In the genomic region with DNA sequence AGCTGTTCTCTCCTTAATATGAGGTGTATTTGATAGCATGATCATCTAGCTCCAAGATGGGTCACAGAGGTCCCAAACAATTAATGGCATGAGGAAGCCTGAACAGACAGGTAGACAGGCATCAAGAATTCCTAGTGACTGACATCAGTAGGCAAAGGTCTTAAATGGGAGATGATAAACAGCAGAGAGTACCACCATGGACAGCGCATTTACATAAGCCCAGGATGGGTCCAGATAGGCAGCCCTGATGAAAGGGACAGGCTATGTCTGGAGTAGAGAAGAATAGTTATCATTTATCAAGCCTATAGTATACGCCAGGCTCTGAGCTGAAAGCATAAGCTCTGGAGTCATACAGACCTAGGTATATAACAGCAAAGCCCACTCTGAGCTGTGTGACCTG, we compare ENCODE assay signal across 26 cellular contexts.
DNase-seq lines count a peak whose midpoint lies in the region; ATAC-seq and TF ChIP-seq lines count a peak whose summit lies in the region.
"Had no signal": no experiment of that assay in that cellular context is flagged by ENCODE, and none has a peak within 500 bp of the region (broad histone marks: within the 10 kb centered on the region; RNA-seq: fewer than 3 reads in every experiment).

No MANE protein-coding gene starts in this region.

- H3F3A ChIP-seq in neural progenitor cell (ENCODE audit: low read depth), result no peaks in the 10 kb centered on the region

- H3K4me1 Mint-ChIP-seq in neural progenitor cell, result peaks cover 2% of the 10 kb centered on the region
- H3K4me1 Mint-ChIP-seq: activated CD4-positive, alpha-beta memory T cell treated with anti-CD3 and anti-CD28 coated beads, Interleukin-2, amount 10 ng/mL, durations not matched to agents 7 days and 5 days; activated naive CD4-positive, alpha-beta T cell treated with anti-CD3 and anti-CD28 coated beads, Interleukin-2, amount 50 U/mL, for 24 hours; CD8-positive, alpha-beta memory T cell; central memory CD8-positive, alpha-beta T cell; T-helper 17 cell had no signal

- H3K36me3 Mint-ChIP-seq in neural progenitor cell, result no peaks in the 10 kb centered on the region
- H3K36me3 Mint-ChIP-seq: activated naive CD4-positive, alpha-beta T cell treated with anti-CD3 and anti-CD28 coated beads, Interleukin-2, amount 50 U/mL, for 24 hours; CD8-positive, alpha-beta memory T cell; memory B cell had no signal

- no peak overlapping the region for H2AFZ ChIP-seq in neural progenitor cell (replicated peaks)

- no peak overlapping the region for H3K4me3 ChIP-seq in neural progenitor cell
- H3K4me3 ChIP-seq in ascending aorta, result no peak overlapping the region
- H3K4me3 ChIP-seq: prostate gland, stomach, thyroid gland had no signal

- peak; percentile 41 for ATAC-seq in foreskin keratinocyte
- ATAC-seq: HepG2, T-helper 17 cell had no signal

- intact Hi-C loops in ascending aorta (cut with DNase I), result no loop called here

- H3K27ac ChIP-seq in foreskin keratinocyte, result no peak overlapping the region
- no peak overlapping the region for H3K27ac ChIP-seq in neural progenitor cell
- H3K27ac ChIP-seq in ascending aorta, result no peak overlapping the region
- H3K27ac ChIP-seq: prostate gland, stomach, thyroid gland had no signal

- H3K4me3 Mint-ChIP-seq in neural progenitor cell, result no peak overlapping the region
- H3K4me3 Mint-ChIP-seq: activated CD4-positive, alpha-beta memory T cell treated with anti-CD3 and anti-CD28 coated beads, Interleukin-2, amount 10 ng/mL, durations not matched to agents 7 days and 5 days; activated naive CD4-positive, alpha-beta T cell treated with anti-CD3 and anti-CD28 coated beads, Interleukin-2, amount 50 U/mL, for 24 hours; CD8-positive, alpha-beta memory T cell; central memory CD8-positive, alpha-beta T cell; memory B cell; T-helper 17 cell had no signal

- H3K9me3 ChIP-seq in neural progenitor cell (ENCODE audit: low read depth), result no peaks in the 10 kb centered on the region
- H3K9me3 ChIP-seq in ascending aorta, result no peaks in the 10 kb centered on the region
- H3K9me3 ChIP-seq: BE2C, prostate gland, stomach, thyroid gland had no signal

- H3K4me1 ChIP-seq in foreskin keratinocyte (no peaks in the 10 kb centered on the region), neural progenitor cell (no peaks in the 10 kb centered on the region), ascending aorta (no peaks in the 10 kb centered on the region)
- H3K4me1 ChIP-seq: BE2C, prostate gland, stomach, thyroid gland had no signal

- no peaks in the 10 kb centered on the region for H4K20me1 ChIP-seq in neural progenitor cell (ENCODE audit: low read depth)

- TF ChIP-seq CTCF in foreskin keratinocyte (conservative IDR thresholded peaks at IDR 0.05) (no peak), neural progenitor cell (IDR thresholded peaks at IDR 0.05) (no peak), ascending aorta (IDR thresholded peaks at IDR 0.05) (no peak)

- DNase-seq in amniotic epithelial cell (ENCODE audit: low read depth), result peak; percentile 31
- DNase-seq in foreskin keratinocyte, result peak; percentile 3 to 34
- DNase-seq in neural progenitor cell (ENCODE audit: low spot score), result peak; percentile 14
- DNase-seq in NCI-H510A (lab: John Stamatoyannopoulos, UW), result no peak
- DNase-seq in ascending aorta (ENCODE audit: low spot score in 2 of 2), result no peak
- DNase-seq in foreskin melanocyte, result no peak
- DNase-seq: activated CD4-positive, alpha-beta memory T cell treated with anti-CD3 and anti-CD28 coated beads, Interleukin-2, amount 10 ng/mL, durations not matched to agents 7 days and 5 days; activated CD4-positive, alpha-beta T cell treated with anti-CD3 and anti-CD28 coated beads for 1 hour; activated CD8-positive, alpha-beta memory T cell treated with anti-CD3 and anti-CD28 coated beads, Interleukin-2, amount 50 U/mL, for 48 hours; aorta; BE2C; CD8-positive, alpha-beta memory T cell; DMS 273 treated with DMSO at 0.1 percent for 48 hours; NCI-H1105 treated with DMSO at 0.1 percent for 48 hours; NCI-H2029; NCI-H226; NCI-H774; stomach; T-helper 17 cell; thyroid gland had no signal

- H3K27me3 Mint-ChIP-seq in neural progenitor cell (ENCODE audit: insufficient read depth, low read depth), result no peaks in the 10 kb centered on the region
- H3K27me3 Mint-ChIP-seq: activated CD4-positive, alpha-beta memory T cell treated with anti-CD3 and anti-CD28 coated beads, Interleukin-2, amount 10 ng/mL, durations not matched to agents 7 days and 5 days; activated naive CD4-positive, alpha-beta T cell treated with anti-CD3 and anti-CD28 coated beads, Interleukin-2, amount 50 U/mL, for 24 hours; CD8-positive, alpha-beta memory T cell; central memory CD8-positive, alpha-beta T cell; T-helper 17 cell had no signal

- H3K9ac ChIP-seq in neural progenitor cell, result no peak overlapping the region

- H3K4me2 ChIP-seq in neural progenitor cell, result no peak overlapping the region

- no peak for TF ChIP-seq EP300 in Ishikawa (IDR thresholded peaks at IDR 0.05; ENCODE audit: borderline replicate concordance)

- H3K36me3 ChIP-seq in neural progenitor cell (no peaks in the 10 kb centered on the region), ascending aorta (no peaks in the 10 kb centered on the region)
- H3K36me3 ChIP-seq: BE2C, prostate gland, stomach, thyroid gland had no signal

- no peak overlapping the region for H3K27ac Mint-ChIP-seq in neural progenitor cell
- H3K27ac Mint-ChIP-seq: activated CD4-positive, alpha-beta memory T cell treated with anti-CD3 and anti-CD28 coated beads, Interleukin-2, amount 10 ng/mL, durations not matched to agents 7 days and 5 days; activated naive CD4-positive, alpha-beta T cell treated with anti-CD3 and anti-CD28 coated beads, Interleukin-2, amount 50 U/mL, for 24 hours; CD8-positive, alpha-beta memory T cell; memory B cell; T-helper 17 cell had no signal

- H3K79me2 ChIP-seq in neural progenitor cell (ENCODE audit: low read depth), result no peaks in the 10 kb centered on the region

- H3K27me3 ChIP-seq in foreskin keratinocyte, result no peaks in the 10 kb centered on the region
- H3K27me3 ChIP-seq in neural progenitor cell, result no peaks in the 10 kb centered on the region
- H3K27me3 ChIP-seq in ascending aorta, result no peaks in the 10 kb centered on the region
- H3K27me3 ChIP-seq: stomach, thyroid gland had no signal

- TF ChIP-seq RAD21 in Ishikawa (IDR thresholded peaks at IDR 0.05; ENCODE audit: low read depth), result no peak

- no peaks in the 10 kb centered on the region for H3K9me3 Mint-ChIP-seq in neural progenitor cell
- H3K9me3 Mint-ChIP-seq: memory B cell had no signal

TF ChIP-seq in Ishikawa, 13 proteins besides CTCF, POLR2A, EP300 and RAD21:
- TF ChIP-seq, protein P1, sequence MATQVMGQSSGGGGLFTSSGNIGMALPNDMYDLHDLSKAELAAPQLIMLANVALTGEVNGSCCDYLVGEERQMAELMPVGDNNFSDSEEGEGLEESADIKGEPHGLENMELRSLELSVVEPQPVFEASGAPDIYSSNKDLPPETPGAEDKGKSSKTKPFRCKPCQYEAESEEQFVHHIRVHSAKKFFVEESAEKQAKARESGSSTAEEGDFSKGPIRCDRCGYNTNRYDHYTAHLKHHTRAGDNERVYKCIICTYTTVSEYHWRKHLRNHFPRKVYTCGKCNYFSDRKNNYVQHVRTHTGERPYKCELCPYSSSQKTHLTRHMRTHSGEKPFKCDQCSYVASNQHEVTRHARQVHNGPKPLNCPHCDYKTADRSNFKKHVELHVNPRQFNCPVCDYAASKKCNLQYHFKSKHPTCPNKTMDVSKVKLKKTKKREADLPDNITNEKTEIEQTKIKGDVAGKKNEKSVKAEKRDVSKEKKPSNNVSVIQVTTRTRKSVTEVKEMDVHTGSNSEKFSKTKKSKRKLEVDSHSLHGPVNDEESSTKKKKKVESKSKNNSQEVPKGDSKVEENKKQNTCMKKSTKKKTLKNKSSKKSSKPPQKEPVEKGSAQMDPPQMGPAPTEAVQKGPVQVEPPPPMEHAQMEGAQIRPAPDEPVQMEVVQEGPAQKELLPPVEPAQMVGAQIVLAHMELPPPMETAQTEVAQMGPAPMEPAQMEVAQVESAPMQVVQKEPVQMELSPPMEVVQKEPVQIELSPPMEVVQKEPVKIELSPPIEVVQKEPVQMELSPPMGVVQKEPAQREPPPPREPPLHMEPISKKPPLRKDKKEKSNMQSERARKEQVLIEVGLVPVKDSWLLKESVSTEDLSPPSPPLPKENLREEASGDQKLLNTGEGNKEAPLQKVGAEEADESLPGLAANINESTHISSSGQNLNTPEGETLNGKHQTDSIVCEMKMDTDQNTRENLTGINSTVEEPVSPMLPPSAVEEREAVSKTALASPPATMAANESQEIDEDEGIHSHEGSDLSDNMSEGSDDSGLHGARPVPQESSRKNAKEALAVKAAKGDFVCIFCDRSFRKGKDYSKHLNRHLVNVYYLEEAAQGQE (IDR thresholded peaks at IDR 0.05; ENCODE audit: low read depth), result peak; percentile 82
- TF ChIP-seq TAF1 (IDR thresholded peaks at IDR 0.05; ENCODE audit: low read depth) (no peak), TEAD4 (IDR thresholded peaks at IDR 0.05) (no peak)
- TF ChIP-seq, protein P2, sequence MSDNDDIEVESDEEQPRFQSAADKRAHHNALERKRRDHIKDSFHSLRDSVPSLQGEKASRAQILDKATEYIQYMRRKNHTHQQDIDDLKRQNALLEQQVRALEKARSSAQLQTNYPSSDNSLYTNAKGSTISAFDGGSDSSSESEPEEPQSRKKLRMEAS (IDR thresholded peaks at IDR 0.05), result no peak
TF ChIP-seq in Ishikawa: peak in this region for 1.

Comparison
In these comparisons a context has a peak if more than half of its experiments do, and no peak if none do; other contexts are left out.
1. DNase-seq: peak in amniotic epithelial cell (single experiment), foreskin keratinocyte (2 of 2) and neural progenitor cell (single experiment); none in NCI-H510A (single experiment), ascending aorta (0 of 2) and foreskin melanocyte (single experiment).